ENCODE assay signal across 16 cellular contexts in the genomic region with DNA sequence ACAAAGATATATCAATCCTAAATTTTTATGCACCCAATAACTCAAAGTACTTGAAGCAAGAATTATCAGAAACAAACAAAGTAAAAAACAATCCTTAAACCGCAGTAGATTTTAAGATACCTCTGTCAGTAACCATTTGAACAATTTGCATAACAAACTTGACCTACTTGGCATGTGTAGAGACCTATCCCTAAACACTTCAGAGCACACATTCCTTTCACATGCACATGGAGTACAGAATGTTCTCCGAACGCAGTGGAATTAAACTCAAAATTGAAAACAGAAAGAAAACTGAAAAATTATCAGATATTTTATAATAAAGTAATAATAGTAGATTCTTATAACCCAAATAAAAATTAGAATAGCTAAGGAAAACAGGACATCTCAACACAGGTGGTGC.
DNase-seq lines count a peak whose midpoint lies in the region; ATAC-seq and TF ChIP-seq lines count a peak whose summit lies in the region.
"Had no signal": no experiment of that assay in that cellular context is flagged by ENCODE, and none has a peak within 500 bp of the region (broad histone marks: within the 10 kb centered on the region; RNA-seq: fewer than 3 reads in every experiment).

No MANE protein-coding gene starts in this region.

- no peak overlapping the region for H3K4me3 Mint-ChIP-seq in activated T-helper 1 cell treated with anti-CD3 and anti-CD28 coated beads, Interleukin-12 subunit alpha, Interleukin-12 subunit beta, Interleukin-2, Interleukin-4 antibody, amounts not matched to agents 30 ng/mL and 10 ng/mL and 1 ng/mL, durations not matched to agents 14 hours and 24 hours and 36 hours
- H3K4me3 Mint-ChIP-seq: CD8-positive, alpha-beta memory T cell had no signal

- intact Hi-C loops in lower lobe of right lung (cut with DNase I): no loop called here
- intact Hi-C loops in upper lobe of right lung (cut with DNase I): no loop called here
- intact Hi-C loops in activated T-helper 1 cell treated with anti-CD3 and anti-CD28 coated beads, Interleukin-12 subunit alpha, Interleukin-12 subunit beta, Interleukin-2, Interleukin-4 antibody, amounts not matched to agents 30 ng/mL and 10 ng/mL and 1 ng/mL, durations not matched to agents 14 hours and 24 hours and 36 hours (cut with micrococcal nuclease): no loop called here

- H3K27me3 Mint-ChIP-seq in activated T-helper 1 cell treated with anti-CD3 and anti-CD28 coated beads, Interleukin-12 subunit alpha, Interleukin-12 subunit beta, Interleukin-2, Interleukin-4 antibody, amounts not matched to agents 30 ng/mL and 10 ng/mL and 1 ng/mL, durations not matched to agents 14 hours and 24 hours and 36 hours (ENCODE audit: insufficient read depth): no peaks in the 10 kb centered on the region

- H3K27ac Mint-ChIP-seq in activated T-helper 1 cell treated with anti-CD3 and anti-CD28 coated beads, Interleukin-12 subunit alpha, Interleukin-12 subunit beta, Interleukin-2, Interleukin-4 antibody, amounts not matched to agents 30 ng/mL and 10 ng/mL and 1 ng/mL, durations not matched to agents 14 hours and 24 hours and 36 hours: no peak overlapping the region
- H3K27ac Mint-ChIP-seq: CD8-positive, alpha-beta memory T cell had no signal

- no peak for TF ChIP-seq CTCF in choroid plexus epithelial cell (conservative IDR thresholded peaks at IDR 0.05; ENCODE audit: low read depth, low read length)
- no peak for TF ChIP-seq CTCF in lower lobe of right lung (IDR thresholded peaks at IDR 0.05)
- TF ChIP-seq CTCF in upper lobe of right lung (IDR thresholded peaks at IDR 0.05): no peak

- DNase-seq in choroid plexus epithelial cell (ENCODE audit: low read depth): peak; percentile 21
- peak; percentile 13 for DNase-seq in fibroblast of the conjunctiva (ENCODE audit: low read depth)
- DNase-seq in lower lobe of right lung: no peak
- no peak for DNase-seq in upper lobe of right lung
- no peak for DNase-seq in activated T-cell treated with anti-CD3 and anti-CD28 coated beads for 4 hours
- no peak for DNase-seq in activated T-helper 1 cell treated with anti-CD3 and anti-CD28 coated beads, Interleukin-12 subunit alpha, Interleukin-12 subunit beta, Interleukin-2, Interleukin-4 antibody, amounts not matched to agents 30 ng/mL and 10 ng/mL and 1 ng/mL, durations not matched to agents 14 hours and 24 hours and 36 hours (ENCODE audit: low spot score)
- DNase-seq in SW480 (ENCODE audit: low spot score): no peak
- DNase-seq: 8988T; AML-193; Caco-2; CD8-positive, alpha-beta memory T cell; DMS53; GM23248; IMR-90 had no signal

- H3K27me3 ChIP-seq in lower lobe of right lung (ENCODE audit: low read depth): no peaks in the 10 kb centered on the region
- H3K27me3 ChIP-seq in upper lobe of right lung: no peaks in the 10 kb centered on the region
- H3K27me3 ChIP-seq: BLaER1 had no signal

- peaks cover 11% of the 10 kb centered on the region for H3K9me3 Mint-ChIP-seq in activated T-helper 1 cell treated with anti-CD3 and anti-CD28 coated beads, Interleukin-12 subunit alpha, Interleukin-12 subunit beta, Interleukin-2, Interleukin-4 antibody, amounts not matched to agents 30 ng/mL and 10 ng/mL and 1 ng/mL, durations not matched to agents 14 hours and 24 hours and 36 hours

- peak; percentile 59 to 62 for ATAC-seq in lower lobe of right lung
- ATAC-seq in upper lobe of right lung: peak; percentile 78
- ATAC-seq: HCT116 had no signal

- H3K4me3 ChIP-seq in choroid plexus epithelial cell (ENCODE audit: low read depth, low read length) (no peak overlapping the region), lower lobe of right lung (no peak overlapping the region), upper lobe of right lung (no peak overlapping the region)
- H3K4me3 ChIP-seq: BLaER1, GM23248 had no signal

- H3K4me1 ChIP-seq in lower lobe of right lung (no peaks in the 10 kb centered on the region), upper lobe of right lung (peaks cover 3% of the 10 kb centered on the region)
- H3K4me1 ChIP-seq: Caco-2 had no signal

- H3K27ac ChIP-seq in lower lobe of right lung (no peak overlapping the region), upper lobe of right lung (no peak overlapping the region)
- H3K27ac ChIP-seq: BLaER1, GM23248 had no signal

- H3K36me3 ChIP-seq in lower lobe of right lung: no peaks in the 10 kb centered on the region
- no peaks in the 10 kb centered on the region for H3K36me3 ChIP-seq in upper lobe of right lung
- H3K36me3 ChIP-seq: BLaER1 had no signal

- H3K4me1 Mint-ChIP-seq in activated T-helper 1 cell treated with anti-CD3 and anti-CD28 coated beads, Interleukin-12 subunit alpha, Interleukin-12 subunit beta, Interleukin-2, Interleukin-4 antibody, amounts not matched to agents 30 ng/mL and 10 ng/mL and 1 ng/mL, durations not matched to agents 14 hours and 24 hours and 36 hours (ENCODE audit: low read depth): no peaks in the 10 kb centered on the region
- H3K4me1 Mint-ChIP-seq: CD8-positive, alpha-beta memory T cell had no signal

- H3K9me3 ChIP-seq in lower lobe of right lung: peaks cover 9% of the 10 kb centered on the region
- peaks cover 3% of the 10 kb centered on the region for H3K9me3 ChIP-seq in upper lobe of right lung

- no peaks in the 10 kb centered on the region for H3K36me3 Mint-ChIP-seq in activated T-helper 1 cell treated with anti-CD3 and anti-CD28 coated beads, Interleukin-12 subunit alpha, Interleukin-12 subunit beta, Interleukin-2, Interleukin-4 antibody, amounts not matched to agents 30 ng/mL and 10 ng/mL and 1 ng/mL, durations not matched to agents 14 hours and 24 hours and 36 hours (ENCODE audit: low read depth)

Comparison
In these comparisons a context has a peak if more than half of its experiments do, and no peak if none do; other contexts are left out.
1. DNase-seq: peak in choroid plexus epithelial cell (single experiment) and fibroblast of the conjunctiva (single experiment); none in lower lobe of right lung (single experiment), upper lobe of right lung (single experiment), activated T-cell treated with anti-CD3 and anti-CD28 coated beads for 4 hours (single experiment), activated T-helper 1 cell treated with anti-CD3 and anti-CD28 coated beads, Interleukin-12 subunit alpha, Interleukin-12 subunit beta, Interleukin-2, Interleukin-4 antibody, amounts not matched to agents 30 ng/mL and 10 ng/mL and 1 ng/mL, durations not matched to agents 14 hours and 24 hours and 36 hours (single experiment) and SW480 (single experiment).